15 cellular contexts compared by ENCODE assay signal in the genomic region with DNA sequence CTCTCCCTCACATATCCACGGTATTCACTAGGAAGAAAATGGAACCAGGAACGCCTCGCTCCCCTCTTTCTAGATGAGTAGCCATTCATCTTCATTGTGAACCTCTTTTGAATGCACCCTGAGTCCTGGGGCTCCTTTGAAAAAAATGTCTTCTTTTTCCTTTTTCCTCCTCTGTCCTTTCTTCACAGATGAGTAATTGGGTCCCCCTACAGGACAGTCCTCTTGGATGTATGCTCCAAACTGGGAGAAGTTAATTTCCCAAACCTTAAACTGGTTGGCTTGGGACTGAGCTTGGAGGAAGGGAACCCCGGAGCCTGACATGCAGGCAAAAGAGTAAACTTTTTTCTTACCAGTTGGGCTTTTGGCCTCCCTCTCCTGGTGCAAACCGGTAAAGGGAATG.
DNase-seq lines count a peak whose midpoint lies in the region; ATAC-seq and TF ChIP-seq lines count a peak whose summit lies in the region.
"Had no signal": no experiment of that assay in that cellular context is flagged by ENCODE, and none has a peak within 500 bp of the region (broad histone marks: within the 10 kb centered on the region; RNA-seq: fewer than 3 reads in every experiment).

No MANE protein-coding gene starts in this region.

- ATAC-seq in SK-N-SH treated with all-trans-retinoic acid at 6 μM for 48 hours (peak; percentile 35; the same call in 1 of the 3 replicates), GM19463 (IDR thresholded peaks at IDR 0.05; ENCODE audit: unreplicated experiment) (no peak), GM21737 (IDR thresholded peaks at IDR 0.05; ENCODE audit: unreplicated experiment) (no peak)
- ATAC-seq: T-helper 17 cell had no signal

- TF ChIP-seq CTCF in fibroblast of villous mesenchyme (IDR thresholded peaks at IDR 0.05; ENCODE audit: insufficient read depth, low read depth, low read length), result peak; percentile 64

- DNase-seq in A172 (ENCODE audit: low spot score), result peak; percentile 16
- DNase-seq in GM03348 (ENCODE audit: low spot score), result peak; percentile 31
- peak; percentile 54 for DNase-seq in fibroblast of villous mesenchyme (ENCODE audit: low read depth)
- DNase-seq in activated CD4-positive, alpha-beta T cell treated with anti-CD3 and anti-CD28 coated beads, Interleukin-2, amount 50 U/mL, for 4 hours, result no peak
- no peak for DNase-seq in stimulated activated CD4-positive, alpha-beta T cell treated with anti-CD3 and anti-CD28 coated beads, Interleukin-1b, Interleukin-23, amount 100 ng/mL, for 48 hours
- DNase-seq: ACHN; activated CD4-positive, alpha-beta T cell treated with anti-CD3 and anti-CD28 coated beads for 48 hours; amygdala; NCI-H1694; NCI-H510A; RPMI8226; T-helper 17 cell had no signal

- no peak overlapping the region for H3K4me3 ChIP-seq in fibroblast of villous mesenchyme (ENCODE audit: low read depth, low read length)

TF ChIP-seq in SK-N-SH treated with all-trans-retinoic acid at 6 μM for 48 hours, 23 proteins besides CTCF, POLR2A, EP300 and RAD21:
- TF ChIP-seq, protein P1, sequence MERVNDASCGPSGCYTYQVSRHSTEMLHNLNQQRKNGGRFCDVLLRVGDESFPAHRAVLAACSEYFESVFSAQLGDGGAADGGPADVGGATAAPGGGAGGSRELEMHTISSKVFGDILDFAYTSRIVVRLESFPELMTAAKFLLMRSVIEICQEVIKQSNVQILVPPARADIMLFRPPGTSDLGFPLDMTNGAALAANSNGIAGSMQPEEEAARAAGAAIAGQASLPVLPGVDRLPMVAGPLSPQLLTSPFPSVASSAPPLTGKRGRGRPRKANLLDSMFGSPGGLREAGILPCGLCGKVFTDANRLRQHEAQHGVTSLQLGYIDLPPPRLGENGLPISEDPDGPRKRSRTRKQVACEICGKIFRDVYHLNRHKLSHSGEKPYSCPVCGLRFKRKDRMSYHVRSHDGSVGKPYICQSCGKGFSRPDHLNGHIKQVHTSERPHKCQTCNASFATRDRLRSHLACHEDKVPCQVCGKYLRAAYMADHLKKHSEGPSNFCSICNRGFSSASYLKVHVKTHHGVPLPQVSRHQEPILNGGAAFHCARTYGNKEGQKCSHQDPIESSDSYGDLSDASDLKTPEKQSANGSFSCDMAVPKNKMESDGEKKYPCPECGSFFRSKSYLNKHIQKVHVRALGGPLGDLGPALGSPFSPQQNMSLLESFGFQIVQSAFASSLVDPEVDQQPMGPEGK (CRISPR knock-in tag; IDR thresholded peaks at IDR 0.05; ENCODE audit: borderline replicate concordance), result no peak
- TF ChIP-seq BACH2 (CRISPR knock-in tag; IDR thresholded peaks at IDR 0.05; ENCODE audit: borderline replicate concordance) (no peak), RARB (CRISPR knock-in tag; IDR thresholded peaks at IDR 0.05) (no peak), ZC3H10 (CRISPR knock-in tag; IDR thresholded peaks at IDR 0.05) (no peak), ESRRG (CRISPR knock-in tag; IDR thresholded peaks at IDR 0.05) (no peak), GLIS3 (CRISPR knock-in tag; IDR thresholded peaks at IDR 0.05) (no peak), OSR1 (CRISPR knock-in tag; IDR thresholded peaks at IDR 0.05) (no peak), TOX (CRISPR knock-in tag; IDR thresholded peaks at IDR 0.05; ENCODE audit: borderline replicate concordance) (no peak), ZFP3 (CRISPR knock-in tag; IDR thresholded peaks at IDR 0.05) (no peak)
- TF ChIP-seq, protein P2, sequence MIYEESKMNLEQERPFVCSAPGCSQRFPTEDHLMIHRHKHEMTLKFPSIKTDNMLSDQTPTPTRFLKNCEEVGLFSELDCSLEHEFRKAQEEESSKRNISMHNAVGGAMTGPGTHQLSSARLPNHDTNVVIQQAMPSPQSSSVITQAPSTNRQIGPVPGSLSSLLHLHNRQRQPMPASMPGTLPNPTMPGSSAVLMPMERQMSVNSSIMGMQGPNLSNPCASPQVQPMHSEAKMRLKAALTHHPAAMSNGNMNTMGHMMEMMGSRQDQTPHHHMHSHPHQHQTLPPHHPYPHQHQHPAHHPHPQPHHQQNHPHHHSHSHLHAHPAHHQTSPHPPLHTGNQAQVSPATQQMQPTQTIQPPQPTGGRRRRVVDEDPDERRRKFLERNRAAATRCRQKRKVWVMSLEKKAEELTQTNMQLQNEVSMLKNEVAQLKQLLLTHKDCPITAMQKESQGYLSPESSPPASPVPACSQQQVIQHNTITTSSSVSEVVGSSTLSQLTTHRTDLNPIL (CRISPR knock-in tag; IDR thresholded peaks at IDR 0.05; ENCODE audit: low read depth), result no peak
- TF ChIP-seq, protein P3, sequence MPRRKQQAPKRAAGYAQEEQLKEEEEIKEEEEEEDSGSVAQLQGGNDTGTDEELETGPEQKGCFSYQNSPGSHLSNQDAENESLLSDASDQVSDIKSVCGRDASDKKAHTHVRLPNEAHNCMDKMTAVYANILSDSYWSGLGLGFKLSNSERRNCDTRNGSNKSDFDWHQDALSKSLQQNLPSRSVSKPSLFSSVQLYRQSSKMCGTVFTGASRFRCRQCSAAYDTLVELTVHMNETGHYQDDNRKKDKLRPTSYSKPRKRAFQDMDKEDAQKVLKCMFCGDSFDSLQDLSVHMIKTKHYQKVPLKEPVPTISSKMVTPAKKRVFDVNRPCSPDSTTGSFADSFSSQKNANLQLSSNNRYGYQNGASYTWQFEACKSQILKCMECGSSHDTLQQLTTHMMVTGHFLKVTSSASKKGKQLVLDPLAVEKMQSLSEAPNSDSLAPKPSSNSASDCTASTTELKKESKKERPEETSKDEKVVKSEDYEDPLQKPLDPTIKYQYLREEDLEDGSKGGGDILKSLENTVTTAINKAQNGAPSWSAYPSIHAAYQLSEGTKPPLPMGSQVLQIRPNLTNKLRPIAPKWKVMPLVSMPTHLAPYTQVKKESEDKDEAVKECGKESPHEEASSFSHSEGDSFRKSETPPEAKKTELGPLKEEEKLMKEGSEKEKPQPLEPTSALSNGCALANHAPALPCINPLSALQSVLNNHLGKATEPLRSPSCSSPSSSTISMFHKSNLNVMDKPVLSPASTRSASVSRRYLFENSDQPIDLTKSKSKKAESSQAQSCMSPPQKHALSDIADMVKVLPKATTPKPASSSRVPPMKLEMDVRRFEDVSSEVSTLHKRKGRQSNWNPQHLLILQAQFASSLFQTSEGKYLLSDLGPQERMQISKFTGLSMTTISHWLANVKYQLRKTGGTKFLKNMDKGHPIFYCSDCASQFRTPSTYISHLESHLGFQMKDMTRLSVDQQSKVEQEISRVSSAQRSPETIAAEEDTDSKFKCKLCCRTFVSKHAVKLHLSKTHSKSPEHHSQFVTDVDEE (CRISPR knock-in tag; IDR thresholded peaks at IDR 0.05), result no peak
- TF ChIP-seq, protein P4, sequence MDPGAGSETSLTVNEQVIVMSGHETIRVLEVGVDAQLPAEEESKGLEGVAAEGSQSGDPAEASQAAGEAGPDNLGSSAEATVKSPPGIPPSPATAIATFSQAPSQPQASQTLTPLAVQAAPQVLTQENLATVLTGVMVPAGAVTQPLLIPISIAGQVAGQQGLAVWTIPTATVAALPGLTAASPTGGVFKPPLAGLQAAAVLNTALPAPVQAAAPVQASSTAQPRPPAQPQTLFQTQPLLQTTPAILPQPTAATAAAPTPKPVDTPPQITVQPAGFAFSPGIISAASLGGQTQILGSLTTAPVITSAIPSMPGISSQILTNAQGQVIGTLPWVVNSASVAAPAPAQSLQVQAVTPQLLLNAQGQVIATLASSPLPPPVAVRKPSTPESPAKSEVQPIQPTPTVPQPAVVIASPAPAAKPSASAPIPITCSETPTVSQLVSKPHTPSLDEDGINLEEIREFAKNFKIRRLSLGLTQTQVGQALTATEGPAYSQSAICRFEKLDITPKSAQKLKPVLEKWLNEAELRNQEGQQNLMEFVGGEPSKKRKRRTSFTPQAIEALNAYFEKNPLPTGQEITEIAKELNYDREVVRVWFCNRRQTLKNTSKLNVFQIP (CRISPR knock-in tag; IDR thresholded peaks at IDR 0.05; ENCODE audit: borderline replicate concordance, low read depth), result no peak
TF ChIP-seq in SK-N-SH treated with all-trans-retinoic acid at 6 μM for 48 hours: peak in this region for 0.

Comparison
In these comparisons a context has a peak if more than half of its experiments do, and no peak if none do; other contexts are left out.
1. DNase-seq: peak in A172 (single experiment), GM03348 (single experiment) and fibroblast of villous mesenchyme (single experiment); none in activated CD4-positive, alpha-beta T cell treated with anti-CD3 and anti-CD28 coated beads, Interleukin-2, amount 50 U/mL, for 4 hours (0 of 2) and stimulated activated CD4-positive, alpha-beta T cell treated with anti-CD3 and anti-CD28 coated beads, Interleukin-1b, Interleukin-23, amount 100 ng/mL, for 48 hours (single experiment).